8 cellular contexts compared by ENCODE assay signal in genomic region chr11:18012314-18012905, GRCh38.
A peak's percentile ranks its signal among the peaks of the same experiment; 100 is the strongest.
DNase-seq lines count a peak whose midpoint lies in the region; TF ChIP-seq lines count a peak whose summit lies in the region.

No MANE protein-coding gene starts in this region.

- TF ChIP-seq CTCF in astrocyte of the cerebellum (IDR thresholded peaks at IDR 0.05; ENCODE audit: low read depth, low read length, missing control alignments): no peak

- CTCF ChIA-PET in HEK293T (lab: Yijun Ruan, JAX): interaction anchor here (2.0 kb wide), 1 partner anchor 103 kb away, joined by 5 read pairs; no protein-coding TSS in a partner anchor

- DNase-seq in EH (ENCODE audit: low read depth) (peak; percentile 23), HEK293T (ENCODE audit: extremely low spot score) (peak; percentile 31), NCI-H748 treated with DMSO at 0.1 percent for 48 hours (lab: John Stamatoyannopoulos, UW) (peak; percentile 24), astrocyte of the cerebellum (ENCODE audit: low read depth) (no peak), retina (peak; percentile 85), T1000 (lab: John Stamatoyannopoulos, UW) (no peak), D341Med (ENCODE audit: low spot score) (no peak)

- H3K4me3 ChIP-seq in astrocyte of the cerebellum (ENCODE audit: low read depth, low read length) (peak overlapping the region; percentile 68), iPS-11a (ENCODE audit: low read depth, low read length) (peak overlapping the region; percentile 74)

- in situ Hi-C loops in astrocyte of the cerebellum (cut with HindIII; ENCODE audit: low sequenced_read_pairs): no loop called here

- POLR2A ChIA-PET in HEK293T (lab: Yijun Ruan, JAX): interaction anchor here (0.5 to 1.6 kb wide), 3 partner anchors 11 to 1716 kb away, joined by 3 to 6 read pairs (median 3); partner anchors contain the start of gene SAAL1

TF ChIP-seq in HEK293T, 16 proteins besides CTCF, POLR2A, EP300 and RAD21:
- no peak for TF ChIP-seq CTBP1 (IDR thresholded peaks at IDR 0.05; ENCODE audit: borderline replicate concordance)
- TF ChIP-seq SUZ12 (IDR thresholded peaks at IDR 0.05): no peak
- peak; percentile 20; the same call in 1 of the 2 replicates for TF ChIP-seq L3MBTL2 (conservative IDR thresholded peaks at IDR 0.05)
- no peak for TF ChIP-seq ARNT (IDR thresholded peaks at IDR 0.05)
- TF ChIP-seq ELF4 (IDR thresholded peaks at IDR 0.05): no peak
- TF ChIP-seq, protein P1, sequence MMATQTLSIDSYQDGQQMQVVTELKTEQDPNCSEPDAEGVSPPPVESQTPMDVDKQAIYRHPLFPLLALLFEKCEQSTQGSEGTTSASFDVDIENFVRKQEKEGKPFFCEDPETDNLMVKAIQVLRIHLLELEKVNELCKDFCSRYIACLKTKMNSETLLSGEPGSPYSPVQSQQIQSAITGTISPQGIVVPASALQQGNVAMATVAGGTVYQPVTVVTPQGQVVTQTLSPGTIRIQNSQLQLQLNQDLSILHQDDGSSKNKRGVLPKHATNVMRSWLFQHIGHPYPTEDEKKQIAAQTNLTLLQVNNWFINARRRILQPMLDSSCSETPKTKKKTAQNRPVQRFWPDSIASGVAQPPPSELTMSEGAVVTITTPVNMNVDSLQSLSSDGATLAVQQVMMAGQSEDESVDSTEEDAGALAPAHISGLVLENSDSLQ (IDR thresholded peaks at IDR 0.05): 0 out of 2 replicates have a peak, but pooled peaks have one; percentile 8
- TF ChIP-seq NFRKB (IDR thresholded peaks at IDR 0.05): no peak
- TF ChIP-seq ZNF384 (IDR thresholded peaks at IDR 0.05): no peak

Comparison
In these comparisons a context has a peak if more than half of its experiments do, and no peak if none do; other contexts are left out.
1. DNase-seq: peak in EH (single experiment), HEK293T (single experiment), NCI-H748 treated with DMSO at 0.1 percent for 48 hours (single experiment) and retina (single experiment); none in astrocyte of the cerebellum (single experiment), T1000 (single experiment) and D341Med (single experiment).